27 cellular contexts compared by ENCODE assay signal in the genomic region with DNA sequence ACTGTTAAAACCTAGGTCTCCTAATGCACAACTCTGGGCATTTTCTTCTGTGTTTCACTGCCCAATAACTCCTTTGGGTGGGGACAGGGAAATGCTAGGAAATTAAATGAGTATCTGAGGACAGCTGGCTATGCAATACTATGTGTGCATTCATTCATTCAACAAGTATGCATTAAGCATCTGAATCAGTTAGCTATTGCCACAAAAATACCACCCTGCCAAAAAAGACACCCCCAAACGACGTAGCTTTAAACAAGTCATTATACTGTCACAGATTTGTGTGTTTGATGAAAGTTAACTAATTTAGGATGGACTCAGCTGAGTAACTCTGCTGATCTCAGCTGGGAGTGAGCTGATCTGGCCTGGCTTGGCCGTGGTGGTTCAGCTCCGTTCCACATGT. TPM values are rescaled to one million over a fixed set of nuclear protein-coding genes. Genes with fewer than 3 reads are reported as not detected.
"Had no signal": no experiment of that assay in that cellular context is flagged by ENCODE, and none has a peak within 500 bp of the region (broad histone marks: within the 10 kb centered on the region; RNA-seq: fewer than 3 reads in every experiment).

No MANE protein-coding gene starts in this region.

- FAIRE-seq: islet of Langerhans, kidney had no signal

- DNase-seq: hypothalamus; immature natural killer cell; kidney; left ventricle myocardium inferior; mesendoderm; naive B cell; natural killer cell; nephron progenitor cell; occipital lobe; right lobe of liver; stimulated activated CD4-positive, alpha-beta T cell treated with anti-CD3 and anti-CD28 coated beads, Interleukin-12 subunit alpha, Interleukin-12 subunit beta, amount 100 ng/mL, for 4 hours; stimulated activated CD4-positive, alpha-beta T cell treated with anti-CD3 and anti-CD28 coated beads, Interleukin-15, amount 100 ng/mL, for 24 hours; stimulated activated CD4-positive, alpha-beta T cell treated with anti-CD3 and anti-CD28 coated beads, Interleukin-4, amount 100 ng/mL, for 24 hours; stimulated activated naive CD4-positive, alpha-beta T cell treated with Interleukin-2 at 50 U/mL for 16 hours; stimulated activated naive CD8-positive, alpha-beta T cell treated with anti-CD3 and anti-CD28 coated beads, Interleukin-15, amount 100 ng/mL, for 72 hours; substantia nigra; uterus had no signal

- H3K4me1 ChIP-seq: left ventricle myocardium inferior, neural progenitor cell, parathyroid adenoma, right atrium auricular region, right lobe of liver, tibial nerve, uterus had no signal

- H3K4me2 ChIP-seq: neural progenitor cell had no signal

- H3K4me3 ChIP-seq: left ventricle myocardium inferior, lung, neural progenitor cell, right atrium auricular region, right lobe of liver, skin epidermis, tibial nerve, uterus had no signal

- H3K9me3 ChIP-seq: left ventricle myocardium inferior, neutrophil, right atrium auricular region, right lobe of liver, tibial nerve, uterus had no signal

- H3K36me3 ChIP-seq: left ventricle myocardium inferior, neural progenitor cell, neutrophil, right atrium auricular region, right lobe of liver, tibial nerve, uterus had no signal

- H3K9ac ChIP-seq: neural progenitor cell, parathyroid adenoma had no signal

- H3K27ac ChIP-seq: left ventricle myocardium inferior, neural progenitor cell, neutrophil, parathyroid adenoma, right atrium auricular region, right lobe of liver, skin epidermis, tibial nerve, uterus had no signal

- H2AFZ ChIP-seq: neural progenitor cell, parathyroid adenoma had no signal

- H3K79me2 ChIP-seq: parathyroid adenoma had no signal

- H3K27me3 ChIP-seq: neural progenitor cell, neutrophil, right atrium auricular region, right lobe of liver, tibial nerve, uterus had no signal

RNA-seq across cellular contexts. Expression of a gene that starts 29.8 kb away (rescaled TPM):
- total RNA-seq: natural killer cell, pulmonary artery endothelial cell, renal cortical epithelial cell had no signal
